In genomic region chr3:51955175-51955892, GRCh38 we compare ENCODE assay signal across 11 cellular contexts. TPM values are rescaled to one million over a fixed set of nuclear protein-coding genes. Genes with fewer than 3 reads are reported as not detected.
DNase-seq lines count a peak whose midpoint lies in the region; ATAC-seq, FAIRE-seq and TF ChIP-seq lines count a peak whose summit lies in the region.
"Had no signal": no experiment of that assay in that cellular context is flagged by ENCODE, and none has a peak within 500 bp of the region (broad histone marks: within the 10 kb centered on the region; RNA-seq: fewer than 3 reads in every experiment).

Gene GPR62 (plus strand): TSS chr3:51955381. CDS start chr3:51955653, 272 bp downstream.

- H3K56ac ChIP-seq in H9 (ENCODE audit: insufficient read length, low read depth, low read length): no peak within 1 kb of the TSS

- H3K36me3 Mint-ChIP-seq in H9 (ENCODE audit: insufficient read depth in 1 of 3, low read depth in 3 of 3) (no peaks in the 10 kb centered on the region), astrocyte (ENCODE audit: low read depth, unreplicated experiment) (peaks cover 15% of the 10 kb centered on the region)

- TF ChIP-seq CTCF in H9 (conservative IDR thresholded peaks at IDR 0.05) (no peak), astrocyte (IDR thresholded peaks at IDR 0.05; ENCODE audit: insufficient read depth, low read depth, low read length) (no peak)

- H3K36me3 ChIP-seq in astrocyte (ENCODE audit: insufficient read depth, low read length) (peaks cover 4% of the 10 kb centered on the region), skeletal muscle satellite cell (ENCODE audit: insufficient read depth, low read length) (peaks cover 26% of the 10 kb centered on the region)

- no peak within 1 kb of the TSS for H2BK5ac ChIP-seq in H9 (ENCODE audit: insufficient read length, low read length)

- H3K23me2 ChIP-seq in H9 (ENCODE audit: insufficient read length, low read depth, low read length, poor library complexity, severe bottlenecking): no peaks in the 10 kb centered on the region

- WGBS in H9 (ENCODE audit: extremely low coverage, insufficient read length, low lambda C conversion rate): no CpG with 5 or more reads among the region's 33 CpGs

- H3K79me2 ChIP-seq in H9 (ENCODE audit: insufficient read depth, low read length): no peaks in the 10 kb centered on the region
- no peaks in the 10 kb centered on the region for H3K79me2 ChIP-seq in astrocyte (ENCODE audit: insufficient read depth, low read length)

- FAIRE-seq in astrocyte (lab: Jason Lieb, UNC): no peak
- FAIRE-seq in GM12891 (lab: Jason Lieb, UNC): no peak

- no peak within 1 kb of the TSS for H4K8ac ChIP-seq in H9 (replicated peaks; ENCODE audit: insufficient read length, low read depth, low read length)

- no peak within 1 kb of the TSS for H2BK120ac ChIP-seq in H9 (ENCODE audit: low read depth, low read length, poor library complexity, severe bottlenecking)

- H3K4me3 Mint-ChIP-seq in H9: peak within 1 kb of the TSS; percentile 43 to 68; a peak in 4 of 5 replicates
- no peak within 1 kb of the TSS for H3K4me3 Mint-ChIP-seq in astrocyte (ENCODE audit: unreplicated experiment)
- H3K4me3 Mint-ChIP-seq: T-helper 1 cell treated with Interleukin-12 subunit alpha and Interleukin-12 subunit beta and Interleukin-4 antibody, amounts not matched to agents 30 μg/mL and 1 μg/mL, for 36 hours had no signal

- H4K91ac ChIP-seq in H9 (ENCODE audit: insufficient read length, low read depth, low read length): no peak within 1 kb of the TSS

- H3K9ac ChIP-seq in H9 (ENCODE audit: extremely low read depth, insufficient read length, low read length) (no peak within 1 kb of the TSS), astrocyte (ENCODE audit: low read length) (peak within 1 kb of the TSS; percentile 2), skeletal muscle satellite cell (ENCODE audit: low read depth, low read length) (peak within 1 kb of the TSS; percentile 22)

- no peak for ATAC-seq in HG03159 (IDR thresholded peaks at IDR 0.05; ENCODE audit: unreplicated experiment)

- no peak within 1 kb of the TSS for H2AFZ ChIP-seq in H9 (ENCODE audit: low read length)
- peak within 1 kb of the TSS; percentile 69 for H2AFZ ChIP-seq in astrocyte (ENCODE audit: low read depth, low read length)

- H3K23ac ChIP-seq in H9 (ENCODE audit: insufficient read length, low read depth, low read length): no peak within 1 kb of the TSS

- no peak within 1 kb of the TSS for H2BK20ac ChIP-seq in H9 (ENCODE audit: low read depth, low read length, poor library complexity, severe bottlenecking)

- H3K27ac Mint-ChIP-seq in H9 (no peak within 1 kb of the TSS), astrocyte (ENCODE audit: unreplicated experiment) (no peak within 1 kb of the TSS)
- H3K27ac Mint-ChIP-seq: T-helper 1 cell treated with Interleukin-12 subunit alpha and Interleukin-12 subunit beta and Interleukin-4 antibody, amounts not matched to agents 30 μg/mL and 1 μg/mL, for 36 hours had no signal

- no peak within 1 kb of the TSS for H4K5ac ChIP-seq in H9 (ENCODE audit: insufficient read length, low read depth, low read length)

- H3K9me3 ChIP-seq in H9 (ENCODE audit: control insufficient read depth, low read depth, low read length) (no peaks in the 10 kb centered on the region), astrocyte (ENCODE audit: insufficient read depth, low read depth, low read length) (no peaks in the 10 kb centered on the region), skeletal muscle satellite cell (replicated peaks; ENCODE audit: low read length) (no peaks in the 10 kb centered on the region)

- no peak within 1 kb of the TSS for H3K27ac ChIP-seq in H9 (ENCODE audit: insufficient read length, low read depth, low read length)
- no peak within 1 kb of the TSS for H3K27ac ChIP-seq in astrocyte (ENCODE audit: low read depth, low read length)

- no peak within 1 kb of the TSS for H2AK5ac ChIP-seq in H9 (ENCODE audit: insufficient read length, low read length)

- H3K79me1 ChIP-seq in H9 (ENCODE audit: insufficient read depth, low read depth, low read length, poor library complexity, severe bottlenecking): no peaks in the 10 kb centered on the region

- H4K20me1 ChIP-seq in H9 (ENCODE audit: control insufficient read depth, insufficient read depth, insufficient read length): no peaks in the 10 kb centered on the region
- peaks cover 17% of the 10 kb centered on the region for H4K20me1 ChIP-seq in astrocyte (ENCODE audit: insufficient read depth, low read length)

- no peak within 1 kb of the TSS for H3K14ac ChIP-seq in H9 (ENCODE audit: insufficient read depth, low read length)

- no peak within 1 kb of the TSS for H2BK12ac ChIP-seq in H9 (ENCODE audit: insufficient read length, low read depth, low read length)

- no peak for TF ChIP-seq POLR2A in GM12891 (IDR thresholded peaks at IDR 0.05; ENCODE audit: low read depth, low read length)

- H3K4me2 ChIP-seq in H9 (ENCODE audit: insufficient read depth, insufficient read length, low read length) (peak within 1 kb of the TSS; percentile 15), astrocyte (ENCODE audit: low read length) (peak within 1 kb of the TSS; percentile 84), skeletal muscle satellite cell (ENCODE audit: low read length) (peak within 1 kb of the TSS; percentile 78)

- H2BK15ac ChIP-seq in H9 (ENCODE audit: low read depth, low read length): no peak within 1 kb of the TSS

- H3K27me3 ChIP-seq in H9 (ENCODE audit: insufficient read depth, low read length): peaks cover 21% of the 10 kb centered on the region
- H3K27me3 ChIP-seq in astrocyte (ENCODE audit: insufficient read depth, low read length): peaks cover 8% of the 10 kb centered on the region
- H3K27me3 ChIP-seq in skeletal muscle satellite cell (ENCODE audit: control insufficient read depth, insufficient read depth, low read length): no peaks in the 10 kb centered on the region

- H3K27me3 Mint-ChIP-seq in H9 (ENCODE audit: low read depth) (peaks cover 75% of the 10 kb centered on the region), astrocyte (ENCODE audit: low read depth, unreplicated experiment) (peaks cover 35% of the 10 kb centered on the region)

- H3K4me1 Mint-ChIP-seq in H9: peaks cover 0 to 5% of the 10 kb centered on the region in 2 experiments; a peak in 3 of 4 replicates
- no peaks in the 10 kb centered on the region for H3K4me1 Mint-ChIP-seq in astrocyte (ENCODE audit: low read depth, unreplicated experiment)

- no peak within 1 kb of the TSS for H3T11ph ChIP-seq in H9 (ENCODE audit: low read length)

- DNase-seq in H9: no peak
- DNase-seq in astrocyte (ENCODE audit: low read depth): no peak
- DNase-seq in inferior parietal cortex (ENCODE audit: extremely low spot score): peak; percentile 68
- DNase-seq in A172 (ENCODE audit: low spot score): no peak
- DNase-seq in GM12891 (ENCODE audit: insufficient read length, low spot score): no peak
- DNase-seq in COR-L47 (lab: John Stamatoyannopoulos, UW): no peak
- DNase-seq: stimulated activated CD4-positive, alpha-beta T cell treated with anti-CD3 and anti-CD28 coated beads, Interleukin-12 subunit alpha, Interleukin-12 subunit beta, amount 100 ng/mL, for 4 hours had no signal

- no peak within 1 kb of the TSS for H3K4ac ChIP-seq in H9 (ENCODE audit: low read depth, low read length)

- peak within 1 kb of the TSS; percentile 39 for H3K4me3 ChIP-seq in astrocyte (ENCODE audit: insufficient read depth, low read depth, low read length)
- H3K4me3 ChIP-seq in skeletal muscle satellite cell (ENCODE audit: low read length): peak within 1 kb of the TSS; percentile 49

- no peak within 1 kb of the TSS for H3K18ac ChIP-seq in H9 (ENCODE audit: insufficient read length, low read depth, low read length)

- H3K9me3 Mint-ChIP-seq in H9: no peaks in the 10 kb centered on the region
- H3K9me3 Mint-ChIP-seq in astrocyte (ENCODE audit: unreplicated experiment): peaks cover 5% of the 10 kb centered on the region
- H3K9me3 Mint-ChIP-seq: T-helper 1 cell treated with Interleukin-12 subunit alpha and Interleukin-12 subunit beta and Interleukin-4 antibody, amounts not matched to agents 30 μg/mL and 1 μg/mL, for 36 hours had no signal

- H3K4me1 ChIP-seq in H9 (ENCODE audit: insufficient read depth, low read length) (no peaks in the 10 kb centered on the region), astrocyte (ENCODE audit: insufficient read depth, low read length) (peaks cover 9% of the 10 kb centered on the region), skeletal muscle satellite cell (ENCODE audit: control insufficient read depth, insufficient read depth, low read length) (peaks cover 26% of the 10 kb centered on the region)

TF ChIP-seq in GM12891, 5 proteins besides CTCF, POLR2A, EP300 and RAD21:
- TF ChIP-seq PAX5 (IDR thresholded peaks at IDR 0.05; ENCODE audit: insufficient read depth, low read length, severe bottlenecking): no peak
- TF ChIP-seq POLR2AphosphoS5 (IDR thresholded peaks at IDR 0.05; ENCODE audit: low read depth, low read length): no peak
- no peak for TF ChIP-seq TAF1 (IDR thresholded peaks at IDR 0.05; ENCODE audit: low read depth, low read length)
- no peak for TF ChIP-seq POU2F2 (IDR thresholded peaks at IDR 0.05; ENCODE audit: low read depth, low read length)
- TF ChIP-seq SPI1 (IDR thresholded peaks at IDR 0.05; ENCODE audit: low read depth, low read length): no peak

RNA-seq across cellular contexts. Expression of gene GPR62, which starts in this region (rescaled TPM):
- 0.13 and 0.33 TPM in 2 replicates for total RNA-seq in H9 (2021)
- not detected in 2 replicates for total RNA-seq in astrocyte
- total RNA-seq in skeletal muscle satellite cell (2012; rRNA removed): under 0.01 TPM in 2 replicates
- total RNA-seq in A172 (2014; rRNA removed; shearing (Covaris generic)): not detected in 2 replicates
- polyA plus RNA-seq in GM12891 (2012; ENCODE audit: low read depth, missing spikeins): not detected
- total RNA-seq: dermis microvascular lymphatic vessel endothelial cell had no signal

Comparison
In these comparisons a context has a peak if more than half of its experiments do, and no peak if none do; other contexts are left out.
1. H3K4me2 ChIP-seq: peak in every context shown above with its lines; median percentile 84 in astrocyte; 78 in skeletal muscle satellite cell; 15 in H9.